ENCODE assay signal across 12 cellular contexts in genomic region chr14:95294834-95295599, GRCh38. TPM values are rescaled to one million over a fixed set of nuclear protein-coding genes. Genes with fewer than 3 reads are reported as not detected.
DNase-seq lines count a peak whose midpoint lies in the region; ATAC-seq and TF ChIP-seq lines count a peak whose summit lies in the region.
"Had no signal": no experiment of that assay in that cellular context is flagged by ENCODE, and none has a peak within 500 bp of the region (broad histone marks: within the 10 kb centered on the region; RNA-seq: fewer than 3 reads in every experiment).

No MANE protein-coding gene starts in this region.

- H3K9me3 ChIP-seq in breast epithelium (no peaks in the 10 kb centered on the region), aorta (ENCODE audit: control insufficient read depth, low read length) (no peaks in the 10 kb centered on the region)
- H3K9me3 ChIP-seq: esophagus squamous epithelium had no signal

- ATAC-seq in aorta (ENCODE audit: low FRiP score) (peak; percentile 30), GM21360 (IDR thresholded peaks at IDR 0.05; ENCODE audit: unreplicated experiment) (no peak)
- ATAC-seq: activated CD8-positive, alpha-beta T cell treated with anti-CD3 and anti-CD28 coated beads for 36 hours had no signal

- CTCF ChIA-PET in MCF 10A (lab: Yijun Ruan, JAX) = no interaction called here

- peaks cover 23% of the 10 kb centered on the region for H3K4me1 Mint-ChIP-seq in MCF 10A (ENCODE audit: insufficient read depth, unreplicated experiment)
- H3K4me1 Mint-ChIP-seq in endothelial cell (ENCODE audit: unreplicated experiment) = no peaks in the 10 kb centered on the region

- H3K27ac Mint-ChIP-seq in MCF 10A (ENCODE audit: low read depth, unreplicated experiment) (no peak overlapping the region), endothelial cell (ENCODE audit: unreplicated experiment) (no peak overlapping the region)
- H3K27ac Mint-ChIP-seq: activated CD8-positive, alpha-beta T cell treated with anti-CD3 and anti-CD28 coated beads for 36 hours had no signal

- POLR2A ChIA-PET in MCF 10A (lab: Yijun Ruan, JAX) = interaction anchor here (0.8 to 1.4 kb wide), 2 partner anchors 19 to 29 kb away, joined by 4 to 5 read pairs; no protein-coding TSS in a partner anchor

- no peak for TF ChIP-seq CTCF in MCF 10A (IDR thresholded peaks at IDR 0.05; ENCODE audit: unreplicated experiment)
- TF ChIP-seq CTCF in breast epithelium (IDR thresholded peaks at IDR 0.05) = no peak
- no peak for TF ChIP-seq CTCF in endothelial cell (IDR thresholded peaks at IDR 0.05; ENCODE audit: unreplicated experiment)

- H3K4me3 Mint-ChIP-seq in MCF 10A (ENCODE audit: unreplicated experiment) (no peak overlapping the region), endothelial cell (ENCODE audit: unreplicated experiment) (no peak overlapping the region)
- H3K4me3 Mint-ChIP-seq: activated CD8-positive, alpha-beta T cell treated with anti-CD3 and anti-CD28 coated beads for 36 hours had no signal

- H3K9me3 Mint-ChIP-seq in MCF 10A (ENCODE audit: unreplicated experiment) = no peaks in the 10 kb centered on the region
- H3K9me3 Mint-ChIP-seq in endothelial cell (ENCODE audit: unreplicated experiment) = no peaks in the 10 kb centered on the region

- BruUV-seq in MCF 10A (replicated peaks; lab: Mats Ljungman, UMichigan) = no TSS peak

- H3K4me3 ChIP-seq in breast epithelium (no peak overlapping the region), aorta (ENCODE audit: low read length in 2 of 2) (no peak overlapping the region)
- H3K4me3 ChIP-seq: esophagus squamous epithelium, lung had no signal

- peak overlapping the region in 1 of 2 donors; percentile 54 for H3K27ac ChIP-seq in breast epithelium
- peak overlapping the region; percentile 79 for H3K27ac ChIP-seq in angular gyrus (ENCODE audit: low read depth, low read length)
- no peak overlapping the region for H3K27ac ChIP-seq in aorta (ENCODE audit: low read depth in 1 of 2, low read length in 2 of 2)

- peak; percentile 94 for DNase-seq in MCF 10A (ENCODE audit: unreplicated experiment)
- no peak for DNase-seq in breast epithelium (ENCODE audit: low spot score in 2 of 2)
- peak; percentile 90 for DNase-seq in kidney tubule cell (ENCODE audit: low spot score)
- DNase-seq in aorta = no peak
- DNase-seq in NK-92 (lab: John Stamatoyannopoulos, UW; ENCODE audit: unreplicated experiment) = no peak
- no peak for DNase-seq in endothelial cell (ENCODE audit: low spot score)
- DNase-seq: activated CD8-positive, alpha-beta T cell treated with anti-CD3 and anti-CD28 coated beads for 36 hours; esophagus squamous epithelium; NCI-H2107 had no signal

- H3K36me3 ChIP-seq in breast epithelium = no peaks in the 10 kb centered on the region
- no peaks in the 10 kb centered on the region for H3K36me3 ChIP-seq in aorta (ENCODE audit: control insufficient read depth in 1 of 2, insufficient read depth in 2 of 2, low read length in 1 of 2)
- H3K36me3 ChIP-seq: esophagus squamous epithelium had no signal

- intact Hi-C loops in MCF 10A (cut with micrococcal nuclease) (no loop called here), breast epithelium (cut with DNase I; ENCODE audit: low total_unique reads) (no loop called here), aorta (cut with DNase I) (no loop called here)

- peaks cover 5 to 7% of the 10 kb centered on the region in 2 donors for H3K4me1 ChIP-seq in breast epithelium
- H3K4me1 ChIP-seq in aorta (ENCODE audit: control insufficient read depth in 1 of 2, insufficient read depth in 2 of 2, low read length in 2 of 2) = peaks cover 0 to 3% of the 10 kb centered on the region in 2 donors

- H3K27me3 Mint-ChIP-seq in MCF 10A (ENCODE audit: insufficient read depth, unreplicated experiment) (no peaks in the 10 kb centered on the region), endothelial cell (ENCODE audit: unreplicated experiment) (peaks cover 6% of the 10 kb centered on the region)

- TF ChIP-seq POLR2A in breast epithelium (IDR thresholded peaks at IDR 0.05) = no peak

- 86 to 91% methylated on average over 9 of the region's 9 CpGs for WGBS in aorta, 2 donors

- H3K36me3 Mint-ChIP-seq in MCF 10A (ENCODE audit: insufficient read depth, unreplicated experiment) (no peaks in the 10 kb centered on the region), endothelial cell (ENCODE audit: low read depth, unreplicated experiment) (no peaks in the 10 kb centered on the region)

- H3K27me3 ChIP-seq in breast epithelium (no peaks in the 10 kb centered on the region), aorta (ENCODE audit: control insufficient read depth in 1 of 2, insufficient read depth in 2 of 2, low read length in 1 of 2) (no peaks in the 10 kb centered on the region)

RNA-seq across cellular contexts. Expression of gene CLMN, which starts 24.7 kb away (rescaled TPM):
- 15.7 and 17.9 TPM in 2 replicates for total RNA-seq in MCF 10A (2022)
- 10 to 100 TPM; 23.7 to 73.6 (median 48.5) TPM for total RNA-seq in breast epithelium
- total RNA-seq in aorta = 10 to 100 TPM; 15.8 to 18.3 TPM
- polyA plus RNA-seq in aorta = 1 to 10 TPM; 3.9 to 6.1 TPM
- 0.46 TPM for total RNA-seq in endothelial cell (ENCODE audit: unreplicated experiment)

Comparison
In these comparisons a context has a peak if more than half of its experiments do, and no peak if none do; other contexts are left out.
1. DNase-seq: peak in MCF 10A (single experiment) and kidney tubule cell (single experiment); none in breast epithelium (0 of 2), aorta (0 of 2), NK-92 (single experiment) and endothelial cell (single experiment).
2. RNA of gene CLMN, which starts 24.7 kb away (total RNA-seq): 23.7 to 73.6 TPM in breast epithelium, 15.8 to 18.3 TPM in aorta and 15.7 to 17.9 TPM in MCF 10A; 0.46 TPM in endothelial cell (single experiment); every median in the first group is over 10 times any median in the second.